Comparison of ENCODE assay signal across 12 cellular contexts in the genomic region with DNA sequence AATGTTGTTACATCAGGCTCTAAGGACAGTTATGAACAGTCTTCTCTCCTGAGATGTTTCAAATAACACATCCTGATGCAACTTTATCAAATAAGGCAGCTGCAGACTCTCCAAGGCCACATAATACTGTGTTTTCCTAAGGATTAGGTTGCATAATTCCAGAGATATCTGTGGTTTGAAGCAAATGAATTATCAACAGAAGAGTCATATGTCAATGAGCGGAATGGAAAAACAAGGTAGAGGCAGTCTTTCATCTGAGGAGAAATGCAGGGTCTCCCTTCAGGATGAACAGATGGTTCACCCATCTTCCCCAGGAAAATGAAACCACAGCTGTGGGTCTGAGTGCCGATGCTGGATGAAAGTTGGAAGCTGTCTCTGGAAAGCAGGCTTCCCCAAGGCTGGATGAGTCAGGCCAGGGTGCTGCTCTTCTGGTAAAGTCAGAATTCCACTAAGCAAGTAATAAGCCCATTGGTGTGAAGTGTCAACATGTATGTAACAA.
DNase-seq lines count a peak whose midpoint lies in the region; ATAC-seq and TF ChIP-seq lines count a peak whose summit lies in the region.
"Had no signal": no experiment of that assay in that cellular context is flagged by ENCODE, and none has a peak within 500 bp of the region (broad histone marks: within the 10 kb centered on the region; RNA-seq: fewer than 3 reads in every experiment).

No MANE protein-coding gene starts in this region.

- TF ChIP-seq CTCF in WI38 (IDR thresholded peaks at IDR 0.05; ENCODE audit: low read depth, low read length) = no peak

- no peaks in the 10 kb centered on the region for H3K4me1 Mint-ChIP-seq in activated T-cell treated with anti-CD3 and anti-CD28 coated beads, Interleukin-2, amount 50 U/mL, for 24 hours (ENCODE audit: low read depth)

- ATAC-seq in HG03442 (IDR thresholded peaks at IDR 0.05; ENCODE audit: unreplicated experiment) = no peak
- no peak for ATAC-seq in GM21576 (IDR thresholded peaks at IDR 0.05; ENCODE audit: unreplicated experiment)

- peak overlapping the region; percentile 43 for H3K4me3 ChIP-seq in WI38 (ENCODE audit: low read depth, low read length)

- H3K36me3 Mint-ChIP-seq in activated T-cell treated with anti-CD3 and anti-CD28 coated beads, Interleukin-2, amount 50 U/mL, for 24 hours (ENCODE audit: low read depth) = peaks cover 30% of the 10 kb centered on the region

- H3K27ac Mint-ChIP-seq in activated T-cell treated with anti-CD3 and anti-CD28 coated beads, Interleukin-2, amount 50 U/mL, for 24 hours = no peak overlapping the region
- H3K27ac Mint-ChIP-seq: CD4-positive, alpha-beta T cell had no signal

- DNase-seq in AG08395 (ENCODE audit: low spot score) = peak; percentile 75
- peak; percentile 77 for DNase-seq in HS-27A (ENCODE audit: low read depth)
- peak; percentile 92 for DNase-seq in glomerular visceral epithelial cell (ENCODE audit: extremely low spot score)
- DNase-seq in activated T-cell treated with anti-CD3 and anti-CD28 coated beads, Interleukin-2, amount 50 U/mL, for 24 hours = no peak
- DNase-seq in nucleus accumbens (lab: John Stamatoyannopoulos, UW) = no peak
- DNase-seq: activated CD4-positive, alpha-beta T cell treated with anti-CD3 and anti-CD28 coated beads, Interleukin-2, amount 50 U/mL, for 1 hour; CD4-positive, alpha-beta T cell; NCI-H1436 treated with DMSO at 0.1 percent for 48 hours; Right ventricle myocardium superior had no signal

- H3K27me3 Mint-ChIP-seq in activated T-cell treated with anti-CD3 and anti-CD28 coated beads, Interleukin-2, amount 50 U/mL, for 24 hours = no peaks in the 10 kb centered on the region
- H3K27me3 Mint-ChIP-seq: CD4-positive, alpha-beta T cell had no signal

- H3K4me3 Mint-ChIP-seq in activated T-cell treated with anti-CD3 and anti-CD28 coated beads, Interleukin-2, amount 50 U/mL, for 24 hours = no peak overlapping the region
- H3K4me3 Mint-ChIP-seq: CD4-positive, alpha-beta T cell had no signal

- peaks cover 12% of the 10 kb centered on the region for H3K9me3 Mint-ChIP-seq in activated T-cell treated with anti-CD3 and anti-CD28 coated beads, Interleukin-2, amount 50 U/mL, for 24 hours

Comparison
In these comparisons a context has a peak if more than half of its experiments do, and no peak if none do; other contexts are left out.
1. DNase-seq: peak in AG08395 (single experiment), HS-27A (single experiment) and glomerular visceral epithelial cell (single experiment); none in activated T-cell treated with anti-CD3 and anti-CD28 coated beads, Interleukin-2, amount 50 U/mL, for 24 hours (single experiment) and nucleus accumbens (0 of 56).